9 cellular contexts compared by ENCODE assay signal in the genomic region with DNA sequence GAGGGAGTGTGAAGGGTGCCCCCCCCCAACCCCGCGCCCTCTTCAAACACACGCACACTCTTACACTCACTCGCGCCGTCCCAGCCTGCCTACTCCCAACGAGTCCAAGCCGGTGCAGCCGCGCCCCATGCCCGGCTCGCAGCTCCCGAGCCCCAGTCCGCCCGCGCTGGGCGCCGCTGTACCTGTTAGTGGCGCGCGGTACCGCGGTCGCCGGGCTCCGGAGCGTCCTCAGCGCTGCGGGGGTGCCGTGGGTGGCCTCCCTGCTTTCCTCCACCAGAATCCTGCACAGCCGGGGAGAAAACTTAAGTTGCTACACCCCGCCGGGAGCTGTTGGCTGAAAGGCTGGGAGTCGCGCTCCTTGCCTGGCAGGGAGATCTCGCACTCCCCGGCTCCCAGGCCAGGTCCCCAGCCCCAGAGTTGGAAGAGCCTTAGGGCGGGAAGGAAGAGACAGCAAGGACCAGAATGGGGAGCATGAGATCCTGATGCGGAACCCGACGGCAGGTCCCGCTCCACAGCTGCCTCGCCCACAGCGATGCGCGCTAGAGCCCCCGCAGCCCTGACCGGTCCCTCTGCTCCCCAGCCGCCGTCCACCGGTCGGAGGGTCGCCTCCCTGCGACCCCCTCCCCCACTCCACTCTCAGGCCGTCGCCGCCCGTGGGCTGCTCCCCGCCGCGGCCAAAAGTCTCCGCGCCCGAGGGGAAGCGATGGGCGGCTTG. TPM values are rescaled to one million over a fixed set of nuclear protein-coding genes. Genes with fewer than 3 reads are reported as not detected.
DNase-seq lines count a peak whose midpoint lies in the region; ATAC-seq and TF ChIP-seq lines count a peak whose summit lies in the region.
"Had no signal": no experiment of that assay in that cellular context is flagged by ENCODE, and none has a peak within 500 bp of the region (broad histone marks: within the 10 kb centered on the region; RNA-seq: fewer than 3 reads in every experiment).

No MANE protein-coding gene starts in this region.

- intact Hi-C loops in left lung (cut with DNase I): no loop called here

- H3K36me3 Mint-ChIP-seq in central memory CD8-positive, alpha-beta T cell (ENCODE audit: insufficient read depth): peaks cover 14% of the 10 kb centered on the region
- H3K36me3 Mint-ChIP-seq: IgD-negative memory B cell had no signal

- peaks cover 7 to 25% of the 10 kb centered on the region in 2 donors for H3K4me1 ChIP-seq in left lung

- peaks cover 4% of the 10 kb centered on the region for H3K9me3 Mint-ChIP-seq in central memory CD8-positive, alpha-beta T cell

- peaks cover 23 to 59% of the 10 kb centered on the region in 2 donors for H3K27me3 ChIP-seq in left lung

- ATAC-seq in HG02852 (IDR thresholded peaks at IDR 0.05; ENCODE audit: unreplicated experiment) (peak; percentile 30), left lung (peak; percentile 88), GM18517 (IDR thresholded peaks at IDR 0.05; ENCODE audit: unreplicated experiment) (no peak)
- peak; percentile 54 for ATAC-seq in central memory CD8-positive, alpha-beta T cell (replicated peaks; ENCODE audit: extremely low read depth, poor library complexity, severe bottlenecking)

- H3K4me3 ChIP-seq in left lung: peak overlapping the region; percentile 25 to 49

- TF ChIP-seq CTCF in left lung (IDR thresholded peaks at IDR 0.05): no peak

- DNase-seq in EL (peak; percentile 61), UCSD-AML1 (lab: John Stamatoyannopoulos, UW; ENCODE audit: unreplicated experiment) (peak; percentile 77), left lung (peak; percentile 43 to 87), foreskin melanocyte (no peak)
- DNase-seq in central memory CD8-positive, alpha-beta T cell (ENCODE audit: low spot score in 2 of 2): peak in 1 of 2 donors; percentile 15
- peak; percentile 23 for DNase-seq in stimulated activated naive CD4-positive, alpha-beta T cell treated with Interleukin-2 at 50 U/mL for 16 hours (lab: John Stamatoyannopoulos, UW)

- peak overlapping the region; percentile 26 to 79 for H3K27ac ChIP-seq in left lung

- peak overlapping the region; percentile 86 for H3K27ac Mint-ChIP-seq in central memory CD8-positive, alpha-beta T cell (ENCODE audit: low read depth)
- H3K27ac Mint-ChIP-seq: IgD-negative memory B cell had no signal

- no peaks in the 10 kb centered on the region for H3K36me3 ChIP-seq in left lung

- no peaks in the 10 kb centered on the region for H3K27me3 Mint-ChIP-seq in central memory CD8-positive, alpha-beta T cell

- peaks cover 26% of the 10 kb centered on the region for H3K4me1 Mint-ChIP-seq in central memory CD8-positive, alpha-beta T cell

- H3K4me3 Mint-ChIP-seq in central memory CD8-positive, alpha-beta T cell: peak overlapping the region; percentile 89

- peaks cover 0 to 15% of the 10 kb centered on the region in 2 donors for H3K9me3 ChIP-seq in left lung

RNA-seq across cellular contexts. Expression of a gene that starts 0.9 kb away (rescaled TPM):
- 1 to 10 TPM; 3.3 to 7.5 TPM for total RNA-seq in left lung
